In genomic region chr5:62327138-62327537, GRCh38 we compare ENCODE assay signal across 18 cellular contexts. TPM values are rescaled to one million over a fixed set of nuclear protein-coding genes. Genes with fewer than 3 reads are reported as not detected.
DNase-seq lines count a peak whose midpoint lies in the region; ATAC-seq and TF ChIP-seq lines count a peak whose summit lies in the region.
"Had no signal": no experiment of that assay in that cellular context is flagged by ENCODE, and none has a peak within 500 bp of the region (broad histone marks: within the 10 kb centered on the region; RNA-seq: fewer than 3 reads in every experiment).

No MANE protein-coding gene starts in this region.

- intact Hi-C loops in CD8-positive, alpha-beta T cell (cut with DNase I, micrococcal nuclease): loop anchor here in 1 of 2 experiments (2.0 kb wide), 1 partner anchor 16 kb away; no protein-coding TSS in a partner anchor
- intact Hi-C loops in natural killer cell (cut with micrococcal nuclease): no loop called here

- no peaks in the 10 kb centered on the region for H3K27me3 ChIP-seq in CD8-positive, alpha-beta T cell (ENCODE audit: insufficient read depth, low read length)

- CTCF ChIA-PET in CD8-positive, alpha-beta T cell (lab: Charles Lee): interaction anchor here (1.4 to 1.6 kb wide), 3 partner anchors 19 to 25 kb away, joined by 3 read pairs; partner anchors contain the start of gene KIF2A
- CTCF ChIA-PET in HEK293 (lab: Yijun Ruan, JAX): no interaction called here

- H3K9me3 ChIP-seq in CD8-positive, alpha-beta T cell (ENCODE audit: low read length): no peaks in the 10 kb centered on the region
- no peaks in the 10 kb centered on the region for H3K9me3 ChIP-seq in HEK293 (ENCODE audit: control insufficient read depth, insufficient read depth, low read depth, low read length)

- H3K4me3 ChIP-seq in CD8-positive, alpha-beta T cell (ENCODE audit: low read depth, low read length): no peak overlapping the region
- no peak overlapping the region for H3K4me3 ChIP-seq in HEK293 (ENCODE audit: low read depth, low read length)
- H3K4me3 ChIP-seq: coronary artery had no signal

- H3K4me3 Mint-ChIP-seq in CD8-positive, alpha-beta T cell: no peak overlapping the region
- H3K4me3 Mint-ChIP-seq in natural killer cell: no peak overlapping the region
- H3K4me3 Mint-ChIP-seq: type B pancreatic cell had no signal

- no peaks in the 10 kb centered on the region for H3K9me3 Mint-ChIP-seq in CD8-positive, alpha-beta T cell
- no peaks in the 10 kb centered on the region for H3K9me3 Mint-ChIP-seq in natural killer cell
- H3K9me3 Mint-ChIP-seq: type B pancreatic cell had no signal

- H3K27ac Mint-ChIP-seq in CD8-positive, alpha-beta T cell: peak overlapping the region; percentile 79
- H3K27ac Mint-ChIP-seq in natural killer cell: peak overlapping the region; percentile 67 to 76
- H3K27ac Mint-ChIP-seq: type B pancreatic cell had no signal

- peaks cover 43% of the 10 kb centered on the region for H3K36me3 Mint-ChIP-seq in CD8-positive, alpha-beta T cell
- H3K36me3 Mint-ChIP-seq in natural killer cell: no peaks in the 10 kb centered on the region

- peaks cover 86% of the 10 kb centered on the region for H3K4me1 Mint-ChIP-seq in CD8-positive, alpha-beta T cell (ENCODE audit: low read depth)
- H3K4me1 Mint-ChIP-seq in natural killer cell: peaks cover 59 to 62% of the 10 kb centered on the region in 2 donors

- H3K4me1 ChIP-seq in CD8-positive, alpha-beta T cell (ENCODE audit: insufficient read depth, low read length): peaks cover 56% of the 10 kb centered on the region
- H3K4me1 ChIP-seq in HEK293 (ENCODE audit: control insufficient read depth, insufficient read depth, low read length): peaks cover 3% of the 10 kb centered on the region

- no peak for DNase-seq in CD8-positive, alpha-beta T cell
- no peak for DNase-seq in natural killer cell
- DNase-seq in islet precursor cell: no peak
- no peak for DNase-seq in Ammon's horn (ENCODE audit: low spot score)
- DNase-seq: activated naive CD4-positive, alpha-beta T cell; AML-193; GOT3; Kasumi-1; NCI-H1092 treated with DMSO at 0.1 percent for 48 hours; NCI-H2081; NCI-H446; NK-92 treated with Interleukin-12 subunit alpha and Interleukin-12 subunit beta, amount 100 ng/mL, for 24 hours; stimulated activated naive CD4-positive, alpha-beta T cell had no signal

- TF ChIP-seq CTCF in CD8-positive, alpha-beta T cell (IDR thresholded peaks at IDR 0.05): no peak
- no peak for TF ChIP-seq CTCF in HEK293 (tag by site-specific recombination; IDR thresholded peaks at IDR 0.05)
- TF ChIP-seq CTCF in natural killer cell (IDR thresholded peaks at IDR 0.05): no peak

- no peaks in the 10 kb centered on the region for H3K36me3 ChIP-seq in CD8-positive, alpha-beta T cell (ENCODE audit: insufficient read depth, low read length)
- no peaks in the 10 kb centered on the region; a peak in 1 of 3 replicates for H3K36me3 ChIP-seq in HEK293 (ENCODE audit: control insufficient read depth in 2 of 2, insufficient read depth in 1 of 2, low read length in 2 of 2)

- POLR2A ChIA-PET in CD8-positive, alpha-beta T cell (lab: Charles Lee): interaction anchor here (1.0 kb wide), 1 partner anchor 21 kb away, joined by 3 read pairs; the partner anchor contains the start of gene KIF2A
- POLR2A ChIA-PET in HEK293 (lab: Yijun Ruan, JAX): no interaction called here

- H3K27me3 Mint-ChIP-seq in CD8-positive, alpha-beta T cell (ENCODE audit: low read depth): no peaks in the 10 kb centered on the region
- H3K27me3 Mint-ChIP-seq in natural killer cell (ENCODE audit: low read depth in 2 of 2): no peaks in the 10 kb centered on the region
- H3K27me3 Mint-ChIP-seq: type B pancreatic cell had no signal

- H3K27ac ChIP-seq in CD8-positive, alpha-beta T cell (ENCODE audit: low read depth, low read length): no peak overlapping the region
- H3K27ac ChIP-seq in HEK293 (ENCODE audit: extremely low read depth, low read depth, low read length) (no peak overlapping the region), angular gyrus (ENCODE audit: low read depth, low read length) (peak overlapping the region; percentile 1)
- H3K27ac ChIP-seq: coronary artery had no signal

- ATAC-seq in CD8-positive, alpha-beta T cell: no peak
- ATAC-seq in natural killer cell (no peak), HG03520 (IDR thresholded peaks at IDR 0.05; ENCODE audit: unreplicated experiment) (no peak)

TF ChIP-seq in HEK293, 187 proteins besides CTCF, POLR2A, EP300 and RAD21:
- TF ChIP-seq ZBTB8A (tag by site-specific recombination; IDR thresholded peaks at IDR 0.05) (peak; percentile 45; the same call in 1 of the 2 replicates), TRIM28 (IDR thresholded peaks at IDR 0.05; ENCODE audit: borderline replicate concordance, low read length) (no peak)
- TF ChIP-seq, protein P1, sequence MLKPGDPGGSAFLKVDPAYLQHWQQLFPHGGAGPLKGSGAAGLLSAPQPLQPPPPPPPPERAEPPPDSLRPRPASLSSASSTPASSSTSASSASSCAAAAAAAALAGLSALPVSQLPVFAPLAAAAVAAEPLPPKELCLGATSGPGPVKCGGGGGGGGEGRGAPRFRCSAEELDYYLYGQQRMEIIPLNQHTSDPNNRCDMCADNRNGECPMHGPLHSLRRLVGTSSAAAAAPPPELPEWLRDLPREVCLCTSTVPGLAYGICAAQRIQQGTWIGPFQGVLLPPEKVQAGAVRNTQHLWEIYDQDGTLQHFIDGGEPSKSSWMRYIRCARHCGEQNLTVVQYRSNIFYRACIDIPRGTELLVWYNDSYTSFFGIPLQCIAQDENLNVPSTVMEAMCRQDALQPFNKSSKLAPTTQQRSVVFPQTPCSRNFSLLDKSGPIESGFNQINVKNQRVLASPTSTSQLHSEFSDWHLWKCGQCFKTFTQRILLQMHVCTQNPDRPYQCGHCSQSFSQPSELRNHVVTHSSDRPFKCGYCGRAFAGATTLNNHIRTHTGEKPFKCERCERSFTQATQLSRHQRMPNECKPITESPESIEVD (tag by site-specific recombination; IDR thresholded peaks at IDR 0.05): 0 out of 2 replicates have a peak, but pooled peaks have one; percentile 13

RNA-seq across cellular contexts. Expression of gene KIF2A, which starts 21.1 kb away (rescaled TPM):
- total RNA-seq in CD8-positive, alpha-beta T cell: 10 to 100 TPM; 93.1 to 98.3 TPM
- total RNA-seq in natural killer cell: 10 to 100 TPM; 80.4 to 95.2 (median 80.6) TPM
